Comparison of ENCODE assay signal across 11 cellular contexts in the genomic region with DNA sequence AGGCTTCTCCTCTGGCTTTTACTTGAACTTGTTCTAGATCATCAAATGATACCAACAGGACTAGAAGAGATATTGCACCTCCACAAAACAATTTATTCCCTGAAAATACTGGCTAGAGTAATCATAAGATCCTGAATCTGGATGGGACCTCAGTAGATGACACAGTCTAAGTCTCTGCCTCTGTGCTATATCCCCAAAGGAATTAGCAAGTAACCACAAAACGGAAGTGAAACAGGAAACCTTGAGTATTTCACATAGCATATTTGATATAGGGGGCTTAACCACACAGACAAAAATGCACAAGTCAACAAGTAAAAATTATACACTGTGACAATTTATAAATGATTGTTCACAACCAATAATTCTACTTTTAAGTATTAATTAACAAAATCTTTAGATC.
DNase-seq lines count a peak whose midpoint lies in the region; ATAC-seq, FAIRE-seq and TF ChIP-seq lines count a peak whose summit lies in the region.
"Had no signal": no experiment of that assay in that cellular context is flagged by ENCODE, and none has a peak within 500 bp of the region (broad histone marks: within the 10 kb centered on the region; RNA-seq: fewer than 3 reads in every experiment).

No MANE protein-coding gene starts in this region.

- H3K36me3 ChIP-seq in bronchial epithelial cell (ENCODE audit: control insufficient read depth, insufficient read depth, low read length) (no peaks in the 10 kb centered on the region), GM23338 (ENCODE audit: insufficient read depth) (no peaks in the 10 kb centered on the region)

- H3K4me3 ChIP-seq in bronchial epithelial cell (ENCODE audit: low read depth, low read length) (no peak overlapping the region), GM23338 (no peak overlapping the region)

- H2AFZ ChIP-seq in GM23338 = no peak overlapping the region

- H3K9me2 ChIP-seq in GM23338 (ENCODE audit: insufficient read depth) = no peaks in the 10 kb centered on the region; the same call in 1 of the 2 replicates

- H3K79me2 ChIP-seq in GM23338 (replicated peaks; ENCODE audit: insufficient read depth) = no peaks in the 10 kb centered on the region

- TF ChIP-seq CTCF in bronchial epithelial cell (IDR thresholded peaks at IDR 0.05; ENCODE audit: insufficient read depth, low read length, severe bottlenecking) = no peak
- no peak for TF ChIP-seq CTCF in GM23338 (conservative IDR thresholded peaks at IDR 0.05; ENCODE audit: low read depth in 2 of 2)

- H3K4me2 ChIP-seq in GM23338 = no peak overlapping the region

- intact Hi-C loops in cardiac septum (cut with DNase I) = no loop called here

- FAIRE-seq in bronchial epithelial cell (lab: Jason Lieb, UNC) = no peak
- FAIRE-seq: RCC 7860 had no signal

- H3K4me1 Mint-ChIP-seq in GM23338 = no peaks in the 10 kb centered on the region

- H3K27ac ChIP-seq in GM23338 (ENCODE audit: low read depth) = no peak overlapping the region

- no peak overlapping the region for H3K4me3 Mint-ChIP-seq in GM23338
- H3K4me3 Mint-ChIP-seq: activated T-helper 1 cell treated with anti-CD3 and anti-CD28 coated beads, Interleukin-12 subunit alpha, Interleukin-12 subunit beta, Interleukin-2, Interleukin-4 antibody, amounts not matched to agents 30 ng/mL and 10 ng/mL and 1 ng/mL, durations not matched to agents 14 hours and 24 hours and 36 hours had no signal

- DNase-seq in Daoy (ENCODE audit: low read depth) (peak; percentile 36), Kasumi-1 (lab: John Stamatoyannopoulos, UW) (peak; percentile 54 to 64), bronchial epithelial cell (ENCODE audit: low read depth) (peak; percentile 38), cardiac septum (ENCODE audit: low spot score) (no peak), GM23338 (ENCODE audit: low spot score) (no peak), putamen (ENCODE audit: low spot score) (no peak)
- DNase-seq: foreskin melanocyte had no signal

- H3K27me3 ChIP-seq in bronchial epithelial cell (ENCODE audit: control insufficient read depth, insufficient read depth, low read length) (no peaks in the 10 kb centered on the region), GM23338 (ENCODE audit: insufficient read depth) (no peaks in the 10 kb centered on the region)

- H3F3A ChIP-seq in GM23338 (replicated peaks; ENCODE audit: low read depth) = no peaks in the 10 kb centered on the region

- peak; percentile 69 for ATAC-seq in GM21576 (IDR thresholded peaks at IDR 0.05; ENCODE audit: unreplicated experiment)
- ATAC-seq in GM23338 = no peak
- no peak for ATAC-seq in GM21367 (IDR thresholded peaks at IDR 0.05; ENCODE audit: unreplicated experiment)

- H3K4me1 ChIP-seq in GM23338 (ENCODE audit: insufficient read depth) = no peaks in the 10 kb centered on the region

- no peaks in the 10 kb centered on the region for H4K20me1 ChIP-seq in GM23338 (replicated peaks; ENCODE audit: insufficient read depth)

- H3K9me3 Mint-ChIP-seq in GM23338 = peaks cover 7% of the 10 kb centered on the region
- H3K9me3 Mint-ChIP-seq: activated T-helper 1 cell treated with anti-CD3 and anti-CD28 coated beads, Interleukin-12 subunit alpha, Interleukin-12 subunit beta, Interleukin-2, Interleukin-4 antibody, amounts not matched to agents 30 ng/mL and 10 ng/mL and 1 ng/mL, durations not matched to agents 14 hours and 24 hours and 36 hours had no signal

- H3K27me3 Mint-ChIP-seq in GM23338 (ENCODE audit: insufficient read depth, low read depth, poor library complexity) = no peaks in the 10 kb centered on the region

- peaks cover 5% of the 10 kb centered on the region for H3K36me3 Mint-ChIP-seq in GM23338 (ENCODE audit: low read depth)

- H3K27ac Mint-ChIP-seq in GM23338 = no peak overlapping the region
- H3K27ac Mint-ChIP-seq: activated T-helper 1 cell treated with anti-CD3 and anti-CD28 coated beads, Interleukin-12 subunit alpha, Interleukin-12 subunit beta, Interleukin-2, Interleukin-4 antibody, amounts not matched to agents 30 ng/mL and 10 ng/mL and 1 ng/mL, durations not matched to agents 14 hours and 24 hours and 36 hours had no signal

TF ChIP-seq in GM23338, 12 proteins besides CTCF, POLR2A, EP300 and RAD21 (continues in another document):
- TF ChIP-seq NANOG (IDR thresholded peaks at IDR 0.05; ENCODE audit: borderline replicate concordance) (no peak), ZNF331 (CRISPR knock-in tag; IDR thresholded peaks at IDR 0.05; ENCODE audit: low read depth) (no peak), CREB1 (CRISPR knock-in tag; IDR thresholded peaks at IDR 0.05; ENCODE audit: low read depth) (no peak), POLR2AphosphoS5 (IDR thresholded peaks at IDR 0.05; ENCODE audit: low read depth) (no peak), REST (IDR thresholded peaks at IDR 0.05; ENCODE audit: unreplicated experiment) (no peak), ZNF114 (CRISPR knock-in tag; IDR thresholded peaks at IDR 0.05) (no peak), JUNB (IDR thresholded peaks at IDR 0.05; ENCODE audit: unreplicated experiment) (no peak), EZH2 (IDR thresholded peaks at IDR 0.05; ENCODE audit: low read depth, unreplicated experiment) (no peak)
- TF ChIP-seq, protein P1, sequence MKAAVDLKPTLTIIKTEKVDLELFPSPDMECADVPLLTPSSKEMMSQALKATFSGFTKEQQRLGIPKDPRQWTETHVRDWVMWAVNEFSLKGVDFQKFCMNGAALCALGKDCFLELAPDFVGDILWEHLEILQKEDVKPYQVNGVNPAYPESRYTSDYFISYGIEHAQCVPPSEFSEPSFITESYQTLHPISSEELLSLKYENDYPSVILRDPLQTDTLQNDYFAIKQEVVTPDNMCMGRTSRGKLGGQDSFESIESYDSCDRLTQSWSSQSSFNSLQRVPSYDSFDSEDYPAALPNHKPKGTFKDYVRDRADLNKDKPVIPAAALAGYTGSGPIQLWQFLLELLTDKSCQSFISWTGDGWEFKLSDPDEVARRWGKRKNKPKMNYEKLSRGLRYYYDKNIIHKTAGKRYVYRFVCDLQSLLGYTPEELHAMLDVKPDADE (IDR thresholded peaks at IDR 0.05) = no peak

Comparison
In these comparisons a context has a peak if more than half of its experiments do, and no peak if none do; other contexts are left out.
1. DNase-seq: peak in Daoy (single experiment), Kasumi-1 (2 of 2) and bronchial epithelial cell (single experiment); none in cardiac septum (single experiment), GM23338 (single experiment) and putamen (single experiment).